ENCODE assay signal across 1 cellular context in the genomic region with DNA sequence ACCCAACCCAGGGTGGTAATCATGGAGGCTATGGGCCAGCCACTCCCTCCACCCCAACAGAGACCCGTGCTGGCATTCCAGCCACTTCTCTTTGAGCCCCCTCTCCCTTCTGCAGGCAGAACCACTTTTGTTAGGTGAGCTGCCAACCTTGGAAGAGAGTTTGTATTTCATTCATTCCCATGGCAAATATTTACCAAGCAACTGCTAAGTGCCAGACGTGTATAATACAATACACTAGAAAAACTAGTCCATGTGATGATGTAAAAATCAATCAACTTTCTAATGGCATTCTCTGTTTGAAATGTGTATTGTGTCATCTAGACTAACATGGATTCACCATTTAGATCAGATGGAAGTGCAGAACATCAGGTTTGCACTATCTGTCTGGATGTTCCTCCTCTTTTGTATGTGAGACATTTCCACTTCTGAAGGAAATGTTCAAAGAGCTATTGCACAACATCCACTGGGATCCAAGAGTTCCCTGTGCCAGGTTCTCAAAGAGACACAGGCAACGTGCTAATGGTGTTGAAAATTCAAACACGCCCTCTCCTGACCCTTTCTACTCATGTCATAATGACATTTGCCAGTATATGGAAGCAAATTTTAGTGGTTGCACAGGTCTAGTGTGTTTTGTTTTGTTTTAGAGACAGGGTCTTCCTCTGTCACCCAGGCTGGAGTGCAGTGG.
TF ChIP-seq lines count a peak whose summit lies in the region.

No MANE protein-coding gene starts in this region.

TF ChIP-seq in H1, 55 proteins besides CTCF, POLR2A, EP300 and RAD21:
- TF ChIP-seq ASH2L (IDR thresholded peaks at IDR 0.05; ENCODE audit: low read length) (no peak), SP1 (IDR thresholded peaks at IDR 0.05; ENCODE audit: low read depth, low read length) (no peak), CEBPB (IDR thresholded peaks at IDR 0.05; ENCODE audit: low read depth, low read length) (peak; percentile 44; the same call in 1 of the 2 replicates), KDM1A (IDR thresholded peaks at IDR 0.05; ENCODE audit: borderline replicate concordance, low read length) (no peak)
